ENCODE assay signal across 1 cellular context in genomic region chr2:9250498-9251153, GRCh38.
TF ChIP-seq lines count a peak whose summit lies in the region.

No MANE protein-coding gene starts in this region.

TF ChIP-seq in H1, 55 proteins besides CTCF, POLR2A, EP300 and RAD21:
- TF ChIP-seq GTF2F1 (IDR thresholded peaks at IDR 0.05; ENCODE audit: borderline replicate concordance, low read depth, low read length) = no peak
